Comparison of ENCODE assay signal across 3 cellular contexts in the genomic region with DNA sequence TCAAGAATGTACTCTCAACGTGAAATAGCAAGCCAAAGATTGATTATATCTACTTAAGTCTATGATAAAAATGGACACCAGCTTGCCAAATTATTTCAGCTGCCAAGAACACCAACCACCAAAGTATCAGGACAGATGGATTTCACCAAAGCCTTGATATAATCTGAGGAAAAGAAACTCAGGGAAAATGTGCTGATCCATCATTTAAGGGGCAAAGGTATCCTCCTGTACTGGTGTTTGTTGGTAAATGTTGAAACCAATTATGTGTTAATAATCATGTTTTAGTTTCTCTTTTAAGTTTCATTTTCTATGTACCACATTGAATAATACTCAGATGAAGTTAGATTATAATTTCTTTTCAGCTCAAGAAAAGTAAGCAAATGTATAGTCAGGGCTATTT.
A peak's percentile ranks its signal among the peaks of the same experiment; 100 is the strongest.
TF ChIP-seq lines count a peak whose summit lies in the region.

No MANE protein-coding gene starts in this region.

TF ChIP-seq in A549, 52 proteins besides CTCF, POLR2A, EP300 and RAD21 (continued from another document):
- TF ChIP-seq SMC3 (IDR thresholded peaks at IDR 0.05) = no peak
- TF ChIP-seq CBX8 (IDR thresholded peaks at IDR 0.05) = no peak
- TF ChIP-seq, protein P1, sequence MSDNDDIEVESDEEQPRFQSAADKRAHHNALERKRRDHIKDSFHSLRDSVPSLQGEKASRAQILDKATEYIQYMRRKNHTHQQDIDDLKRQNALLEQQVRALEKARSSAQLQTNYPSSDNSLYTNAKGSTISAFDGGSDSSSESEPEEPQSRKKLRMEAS (IDR thresholded peaks at IDR 0.05) = no peak
- TF ChIP-seq NR3C1 (IDR thresholded peaks at IDR 0.05) = no peak

TF ChIP-seq in K562, 482 proteins besides CTCF, POLR2A, EP300 and RAD21 (continued from another document):
- TF ChIP-seq, protein P2, sequence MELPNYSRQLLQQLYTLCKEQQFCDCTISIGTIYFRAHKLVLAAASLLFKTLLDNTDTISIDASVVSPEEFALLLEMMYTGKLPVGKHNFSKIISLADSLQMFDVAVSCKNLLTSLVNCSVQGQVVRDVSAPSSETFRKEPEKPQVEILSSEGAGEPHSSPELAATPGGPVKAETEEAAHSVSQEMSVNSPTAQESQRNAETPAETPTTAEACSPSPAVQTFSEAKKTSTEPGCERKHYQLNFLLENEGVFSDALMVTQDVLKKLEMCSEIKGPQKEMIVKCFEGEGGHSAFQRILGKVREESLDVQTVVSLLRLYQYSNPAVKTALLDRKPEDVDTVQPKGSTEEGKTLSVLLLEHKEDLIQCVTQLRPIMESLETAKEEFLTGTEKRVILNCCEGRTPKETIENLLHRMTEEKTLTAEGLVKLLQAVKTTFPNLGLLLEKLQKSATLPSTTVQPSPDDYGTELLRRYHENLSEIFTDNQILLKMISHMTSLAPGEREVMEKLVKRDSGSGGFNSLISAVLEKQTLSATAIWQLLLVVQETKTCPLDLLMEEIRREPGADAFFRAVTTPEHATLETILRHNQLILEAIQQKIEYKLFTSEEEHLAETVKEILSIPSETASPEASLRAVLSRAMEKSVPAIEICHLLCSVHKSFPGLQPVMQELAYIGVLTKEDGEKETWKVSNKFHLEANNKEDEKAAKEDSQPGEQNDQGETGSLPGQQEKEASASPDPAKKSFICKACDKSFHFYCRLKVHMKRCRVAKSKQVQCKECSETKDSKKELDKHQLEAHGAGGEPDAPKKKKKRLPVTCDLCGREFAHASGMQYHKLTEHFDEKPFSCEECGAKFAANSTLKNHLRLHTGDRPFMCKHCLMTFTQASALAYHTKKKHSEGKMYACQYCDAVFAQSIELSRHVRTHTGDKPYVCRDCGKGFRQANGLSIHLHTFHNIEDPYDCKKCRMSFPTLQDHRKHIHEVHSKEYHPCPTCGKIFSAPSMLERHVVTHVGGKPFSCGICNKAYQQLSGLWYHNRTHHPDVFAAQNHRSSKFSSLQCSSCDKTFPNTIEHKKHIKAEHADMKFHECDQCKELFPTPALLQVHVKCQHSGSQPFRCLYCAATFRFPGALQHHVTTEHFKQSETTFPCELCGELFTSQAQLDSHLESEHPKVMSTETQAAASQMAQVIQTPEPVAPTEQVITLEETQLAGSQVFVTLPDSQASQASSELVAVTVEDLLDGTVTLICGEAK (IDR thresholded peaks at IDR 0.05) = no peak
- TF ChIP-seq, protein P2 (CRISPR knock-in tag; IDR thresholded peaks at IDR 0.05) = no peak
- TF ChIP-seq MAFG (tag; conservative IDR thresholded peaks at IDR 0.05) (0 out of 2 replicates have a peak, but pooled peaks have one; percentile 28), KLF1 (tag; IDR thresholded peaks at IDR 0.05) (no peak), ZNF316 (IDR thresholded peaks at IDR 0.05) (peak; percentile 77), C11orf30 (IDR thresholded peaks at IDR 0.05; ENCODE audit: low read depth) (peak; percentile 26; the same call in 1 of the 2 replicates)

TF ChIP-seq in HepG2, 621 proteins besides CTCF, POLR2A, EP300 and RAD21 (continued from another document):
- TF ChIP-seq SP1 (IDR thresholded peaks at IDR 0.05) (no peak), SP1 (CRISPR knock-in tag; IDR thresholded peaks at IDR 0.05) (no peak), MAFK (conservative IDR thresholded peaks at IDR 0.05 in 1 of 2, IDR thresholded peaks at IDR 0.05 in 1 of 2; ENCODE audit: low read length in 2 of 2) (peak; percentile 69 to 75), MAFF (IDR thresholded peaks at IDR 0.05; ENCODE audit: low read depth, low read length) (peak; percentile 64; the same call in 1 of the 2 replicates), ZFP62 (CRISPR knock-in tag; IDR thresholded peaks at IDR 0.05) (no peak)
- TF ChIP-seq, protein P3, sequence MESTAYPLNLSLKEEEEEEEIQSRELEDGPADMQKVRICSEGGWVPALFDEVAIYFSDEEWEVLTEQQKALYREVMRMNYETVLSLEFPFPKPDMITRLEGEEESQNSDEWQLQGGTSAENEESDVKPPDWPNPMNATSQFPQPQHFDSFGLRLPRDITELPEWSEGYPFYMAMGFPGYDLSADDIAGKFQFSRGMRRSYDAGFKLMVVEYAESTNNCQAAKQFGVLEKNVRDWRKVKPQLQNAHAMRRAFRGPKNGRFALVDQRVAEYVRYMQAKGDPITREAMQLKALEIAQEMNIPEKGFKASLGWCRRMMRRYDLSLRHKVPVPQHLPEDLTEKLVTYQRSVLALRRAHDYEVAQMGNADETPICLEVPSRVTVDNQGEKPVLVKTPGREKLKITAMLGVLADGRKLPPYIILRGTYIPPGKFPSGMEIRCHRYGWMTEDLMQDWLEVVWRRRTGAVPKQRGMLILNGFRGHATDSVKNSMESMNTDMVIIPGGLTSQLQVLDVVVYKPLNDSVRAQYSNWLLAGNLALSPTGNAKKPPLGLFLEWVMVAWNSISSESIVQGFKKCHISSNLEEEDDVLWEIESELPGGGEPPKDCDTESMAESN (CRISPR knock-in tag; conservative IDR thresholded peaks at IDR 0.05) = no peak
